In the genomic region with DNA sequence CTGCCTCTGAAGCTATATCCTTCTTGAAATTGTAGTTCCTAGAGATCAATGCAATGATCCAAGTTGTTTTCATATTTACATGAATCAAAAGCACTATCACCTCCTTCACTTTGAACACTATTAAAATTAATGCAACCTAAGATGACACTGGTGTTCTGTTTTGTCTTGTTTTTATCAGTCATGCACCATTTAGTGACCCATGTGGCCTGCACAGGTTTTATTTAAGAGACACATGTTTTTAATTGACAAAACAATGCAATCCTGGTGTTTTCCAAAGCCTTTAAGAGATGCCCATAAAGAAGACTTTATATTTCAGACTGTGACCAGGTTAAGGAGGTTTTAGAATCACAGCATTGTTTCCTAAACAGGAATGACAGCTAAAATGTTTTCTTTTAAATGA, we compare ENCODE assay signal across 3 cellular contexts.
TF ChIP-seq lines count a peak whose summit lies in the region.

No MANE protein-coding gene starts in this region.

TF ChIP-seq in SK-N-SH treated with all-trans-retinoic acid at 6 μM for 48 hours, 23 proteins besides CTCF, POLR2A, EP300 and RAD21:
- TF ChIP-seq ZNF70 (CRISPR knock-in tag; IDR thresholded peaks at IDR 0.05), result peak; percentile 66
- TF ChIP-seq RARB (CRISPR knock-in tag; IDR thresholded peaks at IDR 0.05), result no peak
TF ChIP-seq in SK-N-SH treated with all-trans-retinoic acid at 6 μM for 48 hours: peak in this region for 1.

TF ChIP-seq in SK-N-SH, 30 proteins besides CTCF, POLR2A, EP300 and RAD21:
- TF ChIP-seq TAF1 (IDR thresholded peaks at IDR 0.05; ENCODE audit: borderline replicate concordance, low read depth, low read length) (no peak), RCOR1 (IDR thresholded peaks at IDR 0.05; ENCODE audit: low read length) (no peak), GABPA (IDR thresholded peaks at IDR 0.05; ENCODE audit: low read depth) (no peak), FOXM1 (IDR thresholded peaks at IDR 0.05; ENCODE audit: low read depth) (no peak), IRF3 (IDR thresholded peaks at IDR 0.05; ENCODE audit: low read depth, low read length) (no peak), SMC3 (IDR thresholded peaks at IDR 0.05; ENCODE audit: low read depth, low read length) (no peak), MXI1 (IDR thresholded peaks at IDR 0.05; ENCODE audit: low read depth, low read length) (no peak), FOSL2 (IDR thresholded peaks at IDR 0.05; ENCODE audit: borderline replicate concordance, low read depth) (no peak), ELF1 (IDR thresholded peaks at IDR 0.05) (no peak), TEAD4 (IDR thresholded peaks at IDR 0.05; ENCODE audit: borderline replicate concordance, insufficient read depth) (no peak), MEF2A (IDR thresholded peaks at IDR 0.05; ENCODE audit: borderline replicate concordance, low read depth) (no peak), USF2 (IDR thresholded peaks at IDR 0.05; ENCODE audit: borderline replicate concordance, low read depth, low read length) (no peak)

TF ChIP-seq in HepG2, 621 proteins besides CTCF, POLR2A, EP300 and RAD21:
- TF ChIP-seq HMG20A (CRISPR knock-in tag; IDR thresholded peaks at IDR 0.05; ENCODE audit: borderline replicate concordance) (no peak), MNT (IDR thresholded peaks at IDR 0.05) (peak; percentile 69)
